In genomic region chr18:50143891-50144290, GRCh38 we compare ENCODE assay signal across 18 cellular contexts. TPM values are rescaled to one million over a fixed set of nuclear protein-coding genes. Genes with fewer than 3 reads are reported as not detected.
DNase-seq lines count a peak whose midpoint lies in the region; ATAC-seq, FAIRE-seq and TF ChIP-seq lines count a peak whose summit lies in the region.
"Had no signal": no experiment of that assay in that cellular context is flagged by ENCODE, and none has a peak within 500 bp of the region (broad histone marks: within the 10 kb centered on the region; RNA-seq: fewer than 3 reads in every experiment).

No MANE protein-coding gene starts in this region.

- FAIRE-seq in HepG2 (lab: Jason Lieb, UNC), result peak; percentile 34
- FAIRE-seq: GM12891 had no signal

- 83% methylated on average over 2 of the region's 2 CpGs for WGBS in HepG2 (ENCODE audit: low lambda C conversion rate)

- H3K36me3 ChIP-seq in PC-3 (ENCODE audit: low read depth, low read length) (no peaks in the 10 kb centered on the region), HepG2 (replicated peaks in 1 of 2; ENCODE audit: control insufficient read depth in 1 of 2, insufficient read depth in 2 of 2, low read length in 2 of 2) (no peaks in the 10 kb centered on the region)
- H3K36me3 ChIP-seq: SJSA1 had no signal

- H3K9ac ChIP-seq in PC-3 (ENCODE audit: low read length) (no peak overlapping the region), HepG2 (ENCODE audit: insufficient read depth, low read depth, low read length) (no peak overlapping the region)

- TF ChIP-seq EP300 in HepG2 (IDR thresholded peaks at IDR 0.05; ENCODE audit: low read depth in 2 of 2, low read length in 2 of 2) (no peak), HepG2 (CRISPR knock-in tag; IDR thresholded peaks at IDR 0.05; ENCODE audit: borderline replicate concordance) (no peak)

- no peaks in the 10 kb centered on the region for H3K27me3 Mint-ChIP-seq in Calu3 (ENCODE audit: unreplicated experiment)

- BruUV-seq in Calu3 (replicated peaks; lab: Mats Ljungman, UMichigan) (no TSS peak), PC-3 (replicated peaks; lab: Mats Ljungman, UMichigan) (no TSS peak), HepG2 (replicated peaks; lab: Mats Ljungman, UMichigan) (no TSS peak)

- no peak for TF ChIP-seq CTCF in Calu3 (IDR thresholded peaks at IDR 0.05; ENCODE audit: unreplicated experiment)
- no peak for TF ChIP-seq CTCF in PC-3 (conservative IDR thresholded peaks at IDR 0.05; ENCODE audit: low read depth, low read length)
- no peak for TF ChIP-seq CTCF in HepG2 (CRISPR knock-in tag; IDR thresholded peaks at IDR 0.05)

- TF ChIP-seq POLR2A in HepG2 (IDR thresholded peaks at IDR 0.05; ENCODE audit: insufficient read depth in 1 of 2, low read depth in 2 of 2, low read length in 2 of 2), result no peak

- ATAC-seq in PC-3 (peak; percentile 67), HepG2 (peak; percentile 82), GM18520 (IDR thresholded peaks at IDR 0.05; ENCODE audit: unreplicated experiment) (no peak), GM21360 (IDR thresholded peaks at IDR 0.05; ENCODE audit: unreplicated experiment) (no peak), GM21825 (IDR thresholded peaks at IDR 0.05; ENCODE audit: unreplicated experiment) (no peak)

- peak overlapping the region; percentile 12 for H3K4me3 Mint-ChIP-seq in Calu3 (ENCODE audit: low read depth, unreplicated experiment)
- H3K4me3 Mint-ChIP-seq: B cell had no signal

- H4K20me1 ChIP-seq in PC-3 (ENCODE audit: low read length), result no peaks in the 10 kb centered on the region
- H4K20me1 ChIP-seq in HepG2 (ENCODE audit: insufficient read depth, low read length), result no peaks in the 10 kb centered on the region

- no peaks in the 10 kb centered on the region for H3F3A ChIP-seq in PC-3 (ENCODE audit: low read length, unreplicated experiment)

- H2AFZ ChIP-seq in PC-3 (ENCODE audit: low read length) (no peak overlapping the region), HepG2 (ENCODE audit: low read length) (no peak overlapping the region)

- H3K27me3 ChIP-seq in PC-3 (ENCODE audit: low read length), result no peaks in the 10 kb centered on the region
- H3K27me3 ChIP-seq in HepG2 (ENCODE audit: control insufficient read depth in 1 of 2, insufficient read depth in 2 of 2, low read length in 2 of 2), result no peaks in the 10 kb centered on the region
- H3K27me3 ChIP-seq: SJSA1 had no signal

- H3K4me1 ChIP-seq in PC-3 (ENCODE audit: insufficient read depth, low read length), result peaks cover 11% of the 10 kb centered on the region
- H3K4me1 ChIP-seq in HepG2 (ENCODE audit: insufficient read depth, low read length), result peaks cover 22% of the 10 kb centered on the region
- H3K4me1 ChIP-seq: SJSA1 had no signal

- TF ChIP-seq RAD21 in HepG2 (CRISPR knock-in tag; IDR thresholded peaks at IDR 0.05), result no peak

- peak overlapping the region; percentile 27 for H3K27ac Mint-ChIP-seq in Calu3 (ENCODE audit: unreplicated experiment)
- H3K27ac Mint-ChIP-seq: B cell had no signal

- peaks cover 48% of the 10 kb centered on the region for H3K4me1 Mint-ChIP-seq in Calu3 (ENCODE audit: low read depth, unreplicated experiment)
- H3K4me1 Mint-ChIP-seq: B cell had no signal

- intact Hi-C loops in Calu3 (cut with micrococcal nuclease; ENCODE audit: unreplicated experiment), result loop anchor here (5.0 kb wide), 1 partner anchor 48 kb away; no protein-coding TSS in a partner anchor
- intact Hi-C loops in PC-3 (cut with micrococcal nuclease), result no loop called here
- intact Hi-C loops in HepG2 (cut with micrococcal nuclease; ENCODE audit: unreplicated experiment), result no loop called here

- H3K9me2 ChIP-seq in PC-3 (replicated peaks; ENCODE audit: low read length), result no peaks in the 10 kb centered on the region

- POLR2A ChIA-PET in PC-3 (lab: Charles Lee; ENCODE audit: unreplicated experiment), result no interaction called here
- POLR2A ChIA-PET in HepG2 (lab: Yijun Ruan, JAX), result interaction anchor here (1.4 kb wide), 1 partner anchor 51 kb away, joined by 3 read pairs; the partner anchor contains the start of gene MYO5B

- H3K9me3 Mint-ChIP-seq in Calu3 (ENCODE audit: low read depth, unreplicated experiment), result peaks cover 3% of the 10 kb centered on the region

- peak; percentile 48 for DNase-seq in Calu3
- DNase-seq in PC-3, result peak; percentile 59
- DNase-seq in epithelial cell of prostate (ENCODE audit: low read depth, low spot score), result peak; percentile 89
- DNase-seq in HepG2 (ENCODE audit: low spot score), result peak; percentile 34
- no peak for DNase-seq in stimulated activated CD4-positive, alpha-beta T cell treated with anti-CD3 and anti-CD28 coated beads, Interleukin-12 subunit alpha, Interleukin-12 subunit beta, amount 100 ng/mL, for 4 hours
- DNase-seq: COR-L47, NCI-H1105 treated with DMSO at 0.1 percent for 48 hours, NCI-H1694, NCI-H2081 treated with DMSO at 0.1 percent for 48 hours, NCI-H510A treated with DMSO at 0.1 percent for 48 hours, NCI-H774 had no signal

- H3K36me3 Mint-ChIP-seq in Calu3 (ENCODE audit: insufficient read depth, unreplicated experiment), result peaks cover 12% of the 10 kb centered on the region

- H3K79me2 ChIP-seq in PC-3 (ENCODE audit: low read length), result no peaks in the 10 kb centered on the region
- H3K79me2 ChIP-seq in HepG2 (ENCODE audit: insufficient read depth, low read length), result no peaks in the 10 kb centered on the region

- H3K27ac ChIP-seq in PC-3 (ENCODE audit: low read length), result peak overlapping the region; percentile 25; the same call in 1 of the 2 replicates
- H3K27ac ChIP-seq in epithelial cell of prostate, result peak overlapping the region; percentile 67
- no peak overlapping the region for H3K27ac ChIP-seq in HepG2 (ENCODE audit: extremely low read length, insufficient read depth, low read length)
- H3K27ac ChIP-seq: HL-60, SJSA1 had no signal

- CTCF ChIA-PET in Calu3 (lab: Charles Lee), result interaction anchor here (0.6 to 1.2 kb wide), 3 partner anchors 15 to 980 kb away, joined by 3 to 4 read pairs (median 3); no protein-coding TSS in a partner anchor
- CTCF ChIA-PET in PC-3 (lab: Charles Lee), result interaction anchor here (0.5 kb wide), 1 partner anchor 13 kb away, joined by 3 read pairs; no protein-coding TSS in a partner anchor
- CTCF ChIA-PET in HepG2 (lab: Yijun Ruan, JAX; ENCODE audit: low intra/inter-chr PET ratio, low total read pairs), result no interaction called here

- H3K4me3 ChIP-seq in PC-3 (ENCODE audit: low read length), result no peak overlapping the region
- H3K4me3 ChIP-seq in HepG2 (replicated peaks in 1 of 3; ENCODE audit: insufficient read depth in 1 of 3, low read depth in 2 of 3, low read length in 3 of 3), result no peak overlapping the region
- H3K4me3 ChIP-seq: SJSA1 had no signal

- H3K4me2 ChIP-seq in PC-3 (ENCODE audit: low read length) (no peak overlapping the region), HepG2 (ENCODE audit: low read depth, low read length) (no peak overlapping the region)

- in situ Hi-C loops in HepG2 (cut with HindIII; ENCODE audit: extremely low pct_ligation_motif_present, low pct_unique_long_range_greater_than_20kb), result no loop called here

- H3K9me3 ChIP-seq in PC-3 (ENCODE audit: low read length), result no peaks in the 10 kb centered on the region
- no peaks in the 10 kb centered on the region for H3K9me3 ChIP-seq in HepG2 (ENCODE audit: low read length)
- H3K9me3 ChIP-seq: SJSA1 had no signal

TF ChIP-seq in HepG2, 621 proteins besides CTCF, POLR2A, EP300 and RAD21 (continues in another document):
- TF ChIP-seq SP5 (CRISPR knock-in tag; IDR thresholded peaks at IDR 0.05; ENCODE audit: borderline replicate concordance, low read depth) (0 out of 2 replicates have a peak, but pooled peaks have one; percentile 37), MED13 (CRISPR knock-in tag; IDR thresholded peaks at IDR 0.05) (no peak)

RNA-seq across cellular contexts. Expression of gene MYO5B, which starts 51.1 kb away (rescaled TPM):
- total RNA-seq in Calu3 (2022) (56.7 and 59.1 TPM in 2 replicates), PC-3 (2014; rRNA removed) (10.4 and 10.7 TPM in 2 replicates), HepG2 (2016; rRNA removed; fragmentation: Illumina TruSeq; extraction: Trizol) (24.0 and 34.9 TPM in 2 replicates)
- 3.5 TPM in 2 replicates for total RNA-seq in HepG2 (2016; cell fraction: cytosol; rRNA removed; fragmentation: Illumina TruSeq; extraction: Trizol; ENCODE audit: low read depth)
- 22.2 and 31.0 TPM in 2 replicates for total RNA-seq in HepG2 (2016; cell fraction: insoluble cytoplasmic fraction; rRNA removed; fragmentation: Illumina TruSeq; extraction: Trizol)
- total RNA-seq in HepG2 (2016; cell fraction: membrane; rRNA removed; fragmentation: Illumina TruSeq; extraction: Trizol), result 9.8 and 11.9 TPM in 2 replicates
- 18.1 and 21.7 TPM in 2 replicates for total RNA-seq in HepG2 (2016; cell fraction: nucleus; rRNA removed; fragmentation: Illumina TruSeq; extraction: Trizol)
- 12.4 and 13.1 TPM in 2 replicates for polyA plus RNA-seq in HepG2 (2011; rRNA removed)
- 10.8 and 12.5 TPM in 2 replicates for polyA plus RNA-seq in HepG2 (2011; cell fraction: cytosol; rRNA removed)
- 12.7 and 15.2 TPM in 2 replicates for polyA plus RNA-seq in HepG2 (2011; cell fraction: nucleus; rRNA removed)
- 9.7 and 12.2 TPM in 2 replicates for polyA plus RNA-seq in HepG2 (2012)
- polyA plus RNA-seq in HepG2 (2016; cell fraction: cytosol; fragmentation: Illumina TruSeq; extraction: Trizol; ENCODE audit: low read depth), result 1.7 and 2.1 TPM in 2 replicates
- polyA plus RNA-seq in HepG2 (2016; cell fraction: insoluble cytoplasmic fraction; fragmentation: Illumina TruSeq; extraction: Trizol; ENCODE audit: low read depth), result 35.5 and 36.8 TPM in 2 replicates
- polyA plus RNA-seq in HepG2 (2016; cell fraction: membrane; fragmentation: Illumina TruSeq; extraction: Trizol; ENCODE audit: low read depth), result 6.1 and 8.8 TPM in 2 replicates
- 21.2 and 23.3 TPM in 2 replicates for polyA plus RNA-seq in HepG2 (2016; cell fraction: nucleus; fragmentation: Illumina TruSeq; extraction: Trizol; ENCODE audit: insufficient read depth, low read depth)
- 24.8 and 28.9 TPM in 2 replicates for polyA minus RNA-seq in HepG2 (2011; rRNA and poly(A)+ RNA removed; ENCODE audit: low replicate concordance)
- 14.2 and 20.7 TPM in 2 replicates for polyA minus RNA-seq in HepG2 (2011; cell fraction: cytosol; rRNA and poly(A)+ RNA removed)
- polyA minus RNA-seq in HepG2 (2011; cell fraction: nucleus; rRNA and poly(A)+ RNA removed), result 9.4 and 16.2 TPM in 2 replicates

Comparison
In these comparisons a context has a peak if more than half of its experiments do, and no peak if none do; other contexts are left out.
1. ATAC-seq: peak in PC-3 (single experiment) and HepG2 (single experiment); none in GM18520 (single experiment), GM21360 (single experiment) and GM21825 (single experiment).